ENCODE assay signal across 8 cellular contexts in genomic region chr7:133081605-133082389, GRCh38. TPM values are rescaled to one million over a fixed set of nuclear protein-coding genes. Genes with fewer than 3 reads are reported as not detected.
A peak's percentile ranks its signal among the peaks of the same experiment; 100 is the strongest.
DNase-seq lines count a peak whose midpoint lies in the region; ATAC-seq, FAIRE-seq and TF ChIP-seq lines count a peak whose summit lies in the region.

Gene CHCHD3, minus strand, starts transcription at chr7:133082090. Its CDS starts 153 bp downstream, at chr7:133081937.

- H3K79me2 ChIP-seq in OCI-LY3 (ENCODE audit: low read length): peaks cover 51% of the 10 kb centered on the region

- H3K36me3 ChIP-seq in OCI-LY3 (replicated peaks; ENCODE audit: low read depth, low read length) (peaks cover 11% of the 10 kb centered on the region), mesodermal cell (ENCODE audit: control insufficient read depth, insufficient read depth, low read length) (peaks cover 14% of the 10 kb centered on the region)

- no peak for TF ChIP-seq CTCF in OCI-LY3 (IDR thresholded peaks at IDR 0.05; ENCODE audit: low read depth, low read length)

- peak; percentile 97 for FAIRE-seq in endometrium (lab: Jason Lieb, UNC)

- peak within 1 kb of the TSS; percentile 98 for H3K4me3 ChIP-seq in OCI-LY3 (ENCODE audit: low read length)
- H3K4me3 ChIP-seq in mesodermal cell (ENCODE audit: extremely low read depth, insufficient read depth, low read length, poor library complexity, severe bottlenecking): peak within 1 kb of the TSS; percentile 83

- H3K9me3 ChIP-seq in OCI-LY3 (ENCODE audit: insufficient read depth, low read length) (no peaks in the 10 kb centered on the region), mesodermal cell (ENCODE audit: control insufficient read depth, low read length) (no peaks in the 10 kb centered on the region)

- WGBS in mesodermal cell (ENCODE audit: insufficient coverage in 2 of 2), 2 experiments: 0% methylated on average over 42 to 50 of the region's 58 CpGs

- peak within 1 kb of the TSS; percentile 95 for H3K4me2 ChIP-seq in OCI-LY3 (ENCODE audit: low read length)

- DNase-seq in D341Med (ENCODE audit: low spot score): peak; percentile 97
- DNase-seq in HuH-7 (ENCODE audit: low spot score): peak; percentile 96
- peak; percentile 95 for DNase-seq in activated CD8-positive, alpha-beta memory T cell treated with anti-CD3 and anti-CD28 coated beads, Interleukin-2, amount 50 U/mL, for 48 hours
- peak; percentile 92 to 96 for DNase-seq in stimulated activated CD8-positive, alpha-beta memory T cell treated with anti-CD3 and anti-CD28 coated beads, Interleukin-15, amount 100 ng/mL, for 4 hours (ENCODE audit: low read depth in 2 of 2)

- H3K9ac ChIP-seq in OCI-LY3 (ENCODE audit: low read length): peak within 1 kb of the TSS; percentile 94

- peak within 1 kb of the TSS; percentile 100 for H2AFZ ChIP-seq in OCI-LY3 (ENCODE audit: low read depth, low read length)

- H4K20me1 ChIP-seq in OCI-LY3 (ENCODE audit: insufficient read depth, low read length): peaks cover 19% of the 10 kb centered on the region; the same call in 1 of the 2 replicates

- peak; percentile 100 for ATAC-seq in GM21515 (IDR thresholded peaks at IDR 0.05; ENCODE audit: unreplicated experiment)

- peaks cover 11% of the 10 kb centered on the region for H3K4me1 ChIP-seq in OCI-LY3 (ENCODE audit: low read length)
- no peaks in the 10 kb centered on the region for H3K4me1 ChIP-seq in mesodermal cell (ENCODE audit: control insufficient read depth, insufficient read depth, low read length, poor library complexity, severe bottlenecking)

- no peaks in the 10 kb centered on the region for H3K27me3 ChIP-seq in OCI-LY3 (ENCODE audit: low read depth, low read length)

- H3K27ac ChIP-seq in OCI-LY3 (ENCODE audit: low read length): peak within 1 kb of the TSS; percentile 42
- H3K27ac ChIP-seq in mesodermal cell (ENCODE audit: low read depth, low read length, severe bottlenecking): peak within 1 kb of the TSS; percentile 80

RNA-seq across cellular contexts. Expression of gene CHCHD3, which starts in this region (rescaled TPM):
- 75.0 TPM for polyA plus RNA-seq in mesodermal cell (2013, experiment 1 of 2)
- polyA plus RNA-seq in mesodermal cell (2013, experiment 2 of 2): 75.7 TPM

Comparison
In these comparisons a context has a peak if more than half of its experiments do, and no peak if none do; other contexts are left out.
1. Peak in every context shown above with its lines: DNase-seq, ATAC-seq, H3K4me3 ChIP-seq and H3K27ac ChIP-seq.